In the genomic region with DNA sequence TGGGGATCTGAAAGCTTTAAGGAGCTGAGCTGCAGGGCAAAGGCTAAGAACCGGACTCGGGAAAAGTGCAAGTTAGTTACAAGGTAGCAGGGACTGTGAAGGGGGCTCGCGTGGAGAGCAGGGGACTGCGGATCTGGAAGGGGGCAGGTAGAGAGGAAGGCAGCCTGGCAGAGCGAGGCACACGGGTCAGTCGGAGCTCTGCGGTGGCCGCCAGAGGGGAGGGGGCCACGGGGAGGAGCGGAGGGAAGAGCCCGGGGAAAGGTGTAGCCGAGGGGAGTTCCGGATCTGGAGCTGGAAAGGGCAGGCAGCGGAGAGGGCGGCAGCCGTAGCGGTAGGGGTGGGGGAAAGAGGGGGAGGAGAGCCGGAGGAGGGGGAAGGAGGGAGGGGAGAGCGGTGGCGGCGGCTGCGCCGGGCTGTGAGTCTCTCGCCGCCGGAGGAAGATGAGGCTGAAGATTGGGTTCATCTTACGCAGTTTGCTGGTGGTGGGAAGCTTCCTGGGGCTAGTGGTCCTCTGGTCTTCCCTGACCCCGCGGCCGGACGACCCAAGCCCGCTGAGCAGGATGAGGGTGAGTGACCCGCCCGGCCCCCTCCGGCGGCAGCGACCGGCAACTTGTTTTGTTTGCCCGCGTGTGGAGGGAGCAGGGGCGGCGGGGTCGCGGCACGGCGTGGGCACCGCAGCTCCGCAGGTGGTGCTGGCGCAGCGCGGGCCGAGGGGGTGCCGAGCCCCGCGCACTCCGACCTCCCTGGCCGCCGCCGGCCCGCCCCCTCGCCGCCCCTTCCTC, we compare ENCODE assay signal across 8 cellular contexts. TPM values are rescaled to one million over a fixed set of nuclear protein-coding genes. Genes with fewer than 3 reads are reported as not detected.
A peak's percentile ranks its signal among the peaks of the same experiment; 100 is the strongest.
DNase-seq lines count a peak whose midpoint lies in the region; ATAC-seq and TF ChIP-seq lines count a peak whose summit lies in the region.

A gene with protein sequence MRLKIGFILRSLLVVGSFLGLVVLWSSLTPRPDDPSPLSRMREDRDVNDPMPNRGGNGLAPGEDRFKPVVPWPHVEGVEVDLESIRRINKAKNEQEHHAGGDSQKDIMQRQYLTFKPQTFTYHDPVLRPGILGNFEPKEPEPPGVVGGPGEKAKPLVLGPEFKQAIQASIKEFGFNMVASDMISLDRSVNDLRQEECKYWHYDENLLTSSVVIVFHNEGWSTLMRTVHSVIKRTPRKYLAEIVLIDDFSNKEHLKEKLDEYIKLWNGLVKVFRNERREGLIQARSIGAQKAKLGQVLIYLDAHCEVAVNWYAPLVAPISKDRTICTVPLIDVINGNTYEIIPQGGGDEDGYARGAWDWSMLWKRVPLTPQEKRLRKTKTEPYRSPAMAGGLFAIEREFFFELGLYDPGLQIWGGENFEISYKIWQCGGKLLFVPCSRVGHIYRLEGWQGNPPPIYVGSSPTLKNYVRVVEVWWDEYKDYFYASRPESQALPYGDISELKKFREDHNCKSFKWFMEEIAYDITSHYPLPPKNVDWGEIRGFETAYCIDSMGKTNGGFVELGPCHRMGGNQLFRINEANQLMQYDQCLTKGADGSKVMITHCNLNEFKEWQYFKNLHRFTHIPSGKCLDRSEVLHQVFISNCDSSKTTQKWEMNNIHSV (plus strand): TSS at position 416 of the 782 bp plus-strand sequence. CDS start 25 bp downstream, at position 441.

- peak within 1 kb of the TSS; percentile 99 for H3K4me2 ChIP-seq in PC-9

- BruUV-seq in PC-9 (replicated peaks; lab: Mats Ljungman, UMichigan), result no TSS peak

- H3K27ac ChIP-seq in HUES64 (ENCODE audit: low read depth, low read length) (peak within 1 kb of the TSS; percentile 93), PC-9 (peak within 1 kb of the TSS; percentile 91)

- no peaks in the 10 kb centered on the region for H3K9me2 ChIP-seq in PC-9 (ENCODE audit: insufficient read depth)

- H3K9ac ChIP-seq in HUES64 (ENCODE audit: low read depth, low read length), result peak within 1 kb of the TSS; percentile 90

- no peaks in the 10 kb centered on the region for H3K9me3 Mint-ChIP-seq in stimulated activated memory B cell treated with anti-CD40 and anti-IgM and Interleukin-4, amounts not matched to agents 10 μg/mL and 1 μg/mL and 100 μg/mL, for 72 hours

- intact Hi-C loops in PC-9 (cut with micrococcal nuclease; ENCODE audit: unreplicated experiment), result loop anchor here (1.0 to 5.0 kb wide), 7 partner anchors 41 to 203 kb away; no protein-coding TSS in a partner anchor

- peak; percentile 90 for DNase-seq in D341Med (ENCODE audit: low spot score)
- DNase-seq in PC-9, result peak; percentile 57 to 75
- peak; percentile 64 for DNase-seq in activated T-cell treated with anti-CD3 and anti-CD28 coated beads, Interleukin-2, amount 50 U/mL, for 1 hour
- peak; percentile 77 for DNase-seq in myocyte (ENCODE audit: low read depth)

- peaks cover 45% of the 10 kb centered on the region for H3K79me2 ChIP-seq in PC-9 (ENCODE audit: low read depth)

- H3K4me1 ChIP-seq in HUES64 (ENCODE audit: insufficient read depth, low read length), result peaks cover 37% of the 10 kb centered on the region
- peaks cover 14% of the 10 kb centered on the region for H3K4me1 ChIP-seq in PC-9 (replicated peaks; ENCODE audit: insufficient read depth)

- H3K9me3 ChIP-seq in HUES64 (ENCODE audit: insufficient read depth, low read depth, low read length), result no peaks in the 10 kb centered on the region
- H3K9me3 ChIP-seq in PC-9 (ENCODE audit: insufficient read depth, low read depth), result no peaks in the 10 kb centered on the region

- no peaks in the 10 kb centered on the region for H3K36me3 Mint-ChIP-seq in stimulated activated memory B cell treated with anti-CD40 and anti-IgM and Interleukin-4, amounts not matched to agents 10 μg/mL and 1 μg/mL and 100 μg/mL, for 72 hours

- H3K4me3 ChIP-seq in HUES64 (ENCODE audit: low read length), result peak within 1 kb of the TSS; percentile 88
- peak within 1 kb of the TSS; percentile 87 for H3K4me3 ChIP-seq in PC-9

- POLR2A ChIA-PET in PC-9 (lab: Charles Lee; ENCODE audit: unreplicated experiment), result interaction anchor here (0.6 to 1.1 kb wide), 9 partner anchors 14 to 203 kb away, joined by 3 to 16 read pairs (median 4); no protein-coding TSS in a partner anchor

- H3K36me3 ChIP-seq in HUES64 (ENCODE audit: insufficient read depth, low read length), result peaks cover 16% of the 10 kb centered on the region
- H3K36me3 ChIP-seq in PC-9 (ENCODE audit: low read depth), result no peaks in the 10 kb centered on the region

- H3K4me3 Mint-ChIP-seq in stimulated activated memory B cell treated with anti-CD40 and anti-IgM and Interleukin-4, amounts not matched to agents 10 μg/mL and 1 μg/mL and 100 μg/mL, for 72 hours, result peak within 1 kb of the TSS; percentile 95

- TF ChIP-seq CTCF in PC-9 (conservative IDR thresholded peaks at IDR 0.05), result no peak

- H3K4me1 Mint-ChIP-seq in stimulated activated memory B cell treated with anti-CD40 and anti-IgM and Interleukin-4, amounts not matched to agents 10 μg/mL and 1 μg/mL and 100 μg/mL, for 72 hours, result peaks cover 32% of the 10 kb centered on the region

- no peaks in the 10 kb centered on the region for H3K27me3 Mint-ChIP-seq in stimulated activated memory B cell treated with anti-CD40 and anti-IgM and Interleukin-4, amounts not matched to agents 10 μg/mL and 1 μg/mL and 100 μg/mL, for 72 hours

- H3K27me3 ChIP-seq in HUES64 (ENCODE audit: insufficient read depth, low read length), result no peaks in the 10 kb centered on the region
- no peaks in the 10 kb centered on the region for H3K27me3 ChIP-seq in PC-9 (ENCODE audit: insufficient read depth, low read depth)

- peak; percentile 28 for ATAC-seq in GM21423 (IDR thresholded peaks at IDR 0.05; ENCODE audit: unreplicated experiment)
- peak; percentile 75 for ATAC-seq in esophagus mucosa
- peak; percentile 71 for ATAC-seq in stimulated activated memory B cell treated with anti-CD40 and anti-IgM and Interleukin-4, amounts not matched to agents 10 μg/mL and 1 μg/mL and 100 μg/mL, for 72 hours

- peak within 1 kb of the TSS; percentile 89 for H3K27ac Mint-ChIP-seq in stimulated activated memory B cell treated with anti-CD40 and anti-IgM and Interleukin-4, amounts not matched to agents 10 μg/mL and 1 μg/mL and 100 μg/mL, for 72 hours

- CTCF ChIA-PET in PC-9 (lab: Charles Lee), result interaction anchor here (0.6 to 1.4 kb wide), 3 partner anchors 30 to 155 kb away, joined by 7 to 15 read pairs (median 10); no protein-coding TSS in a partner anchor

- H2AFZ ChIP-seq in PC-9, result peak within 1 kb of the TSS; percentile 84

- peaks cover 9% of the 10 kb centered on the region; the same call in 1 of the 2 replicates for H3F3A ChIP-seq in PC-9 (ENCODE audit: insufficient read depth, low read depth)

- no peaks in the 10 kb centered on the region for H4K20me1 ChIP-seq in PC-9 (ENCODE audit: insufficient read depth)

- WGBS in HUES64, result under 1% methylated on average over 64 of the region's 64 CpGs

RNA-seq across cellular contexts. Expression of the gene that starts here (rescaled TPM):
- 43.8 TPM for polyA plus RNA-seq in HUES64 (2013, experiment 1 of 2)
- polyA plus RNA-seq in HUES64 (2013, experiment 2 of 2), result 39.5 TPM
- 57.2 and 72.5 TPM in 2 replicates for total RNA-seq in PC-9 (2021)
- total RNA-seq in esophagus mucosa, result 39.0 TPM
- total RNA-seq in myocyte, result 71.6 and 84.1 TPM in 2 replicates
- 21.4 TPM for polyA plus RNA-seq in myocyte (2012)

Comparison
In these comparisons a context has a peak if more than half of its experiments do, and no peak if none do; other contexts are left out.
1. Peak in every context shown above with its lines: DNase-seq, ATAC-seq, H3K4me3 ChIP-seq and H3K27ac ChIP-seq.